Comparison of ENCODE assay signal across 1 cellular context in the genomic region with DNA sequence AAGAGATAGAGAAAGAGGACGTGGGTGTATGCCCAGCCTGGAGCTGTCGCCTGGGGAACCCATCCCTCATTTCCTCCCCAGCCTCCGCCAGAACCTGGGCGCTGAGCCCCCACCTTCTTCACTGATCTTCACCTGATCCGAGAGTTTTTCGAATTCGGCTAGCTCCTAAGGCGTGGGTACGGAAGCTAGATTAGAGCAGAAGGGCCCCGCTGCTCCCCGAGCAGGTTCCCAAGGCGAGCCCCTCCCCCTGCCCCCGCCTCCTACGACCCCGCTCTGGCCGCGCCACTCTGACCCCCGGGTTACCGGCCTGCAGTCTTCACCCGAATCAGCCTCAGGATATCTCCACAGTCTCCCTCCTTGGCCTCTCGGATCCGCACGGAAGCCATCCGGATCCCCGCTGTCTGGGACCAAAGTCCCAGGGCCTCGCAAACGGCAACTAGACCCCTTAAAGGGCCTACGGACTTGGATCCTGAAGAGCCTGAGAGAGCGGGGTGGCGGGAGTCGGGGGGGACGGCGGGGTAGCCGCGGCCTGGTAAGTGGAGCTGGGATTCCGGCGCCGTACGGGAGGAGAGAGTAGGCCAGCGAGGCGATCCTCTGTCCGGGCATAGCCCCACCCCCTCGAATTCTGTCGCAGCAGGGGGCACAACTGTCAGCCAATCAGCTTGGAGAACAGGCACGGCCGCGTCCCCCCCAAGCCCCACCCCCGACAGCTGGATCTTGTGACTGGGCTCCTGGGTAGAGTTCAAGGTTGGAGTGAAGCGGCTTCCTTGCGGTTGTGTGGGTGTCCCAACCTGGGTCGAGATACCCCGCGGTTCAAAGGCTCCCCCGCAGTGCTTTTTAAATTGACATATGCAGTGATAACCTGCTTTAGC.
A peak's percentile ranks its signal among the peaks of the same experiment; 100 is the strongest.
TF ChIP-seq lines count a peak whose summit lies in the region.

A gene (minus strand): TSS at position 572 of the 872 bp plus-strand sequence. CDS start 186 bp downstream, at position 386.

TF ChIP-seq in HepG2, 621 proteins besides CTCF, POLR2A, EP300 and RAD21 (continued from another document and continues in another):
- TF ChIP-seq, protein P1, sequence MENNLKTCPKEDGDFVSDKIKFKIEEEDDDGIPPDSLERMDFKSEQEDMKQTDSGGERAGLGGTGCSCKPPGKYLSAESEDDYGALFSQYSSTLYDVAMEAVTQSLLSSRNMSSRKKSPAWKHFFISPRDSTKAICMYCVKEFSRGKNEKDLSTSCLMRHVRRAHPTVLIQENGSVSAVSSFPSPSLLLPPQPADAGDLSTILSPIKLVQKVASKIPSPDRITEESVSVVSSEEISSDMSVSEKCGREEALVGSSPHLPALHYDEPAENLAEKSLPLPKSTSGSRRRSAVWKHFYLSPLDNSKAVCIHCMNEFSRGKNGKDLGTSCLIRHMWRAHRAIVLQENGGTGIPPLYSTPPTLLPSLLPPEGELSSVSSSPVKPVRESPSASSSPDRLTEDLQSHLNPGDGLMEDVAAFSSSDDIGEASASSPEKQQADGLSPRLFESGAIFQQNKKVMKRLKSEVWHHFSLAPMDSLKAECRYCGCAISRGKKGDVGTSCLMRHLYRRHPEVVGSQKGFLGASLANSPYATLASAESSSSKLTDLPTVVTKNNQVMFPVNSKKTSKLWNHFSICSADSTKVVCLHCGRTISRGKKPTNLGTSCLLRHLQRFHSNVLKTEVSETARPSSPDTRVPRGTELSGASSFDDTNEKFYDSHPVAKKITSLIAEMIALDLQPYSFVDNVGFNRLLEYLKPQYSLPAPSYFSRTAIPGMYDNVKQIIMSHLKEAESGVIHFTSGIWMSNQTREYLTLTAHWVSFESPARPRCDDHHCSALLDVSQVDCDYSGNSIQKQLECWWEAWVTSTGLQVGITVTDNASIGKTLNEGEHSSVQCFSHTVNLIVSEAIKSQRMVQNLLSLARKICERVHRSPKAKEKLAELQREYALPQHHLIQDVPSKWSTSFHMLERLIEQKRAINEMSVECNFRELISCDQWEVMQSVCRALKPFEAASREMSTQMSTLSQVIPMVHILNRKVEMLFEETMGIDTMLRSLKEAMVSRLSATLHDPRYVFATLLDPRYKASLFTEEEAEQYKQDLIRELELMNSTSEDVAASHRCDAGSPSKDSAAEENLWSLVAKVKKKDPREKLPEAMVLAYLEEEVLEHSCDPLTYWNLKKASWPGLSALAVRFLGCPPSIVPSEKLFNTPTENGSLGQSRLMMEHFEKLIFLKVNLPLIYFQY (CRISPR knock-in tag; IDR thresholded peaks at IDR 0.05; ENCODE audit: borderline replicate concordance), result peak; percentile 66; the same call in 1 of the 2 replicates
- TF ChIP-seq, protein P2, sequence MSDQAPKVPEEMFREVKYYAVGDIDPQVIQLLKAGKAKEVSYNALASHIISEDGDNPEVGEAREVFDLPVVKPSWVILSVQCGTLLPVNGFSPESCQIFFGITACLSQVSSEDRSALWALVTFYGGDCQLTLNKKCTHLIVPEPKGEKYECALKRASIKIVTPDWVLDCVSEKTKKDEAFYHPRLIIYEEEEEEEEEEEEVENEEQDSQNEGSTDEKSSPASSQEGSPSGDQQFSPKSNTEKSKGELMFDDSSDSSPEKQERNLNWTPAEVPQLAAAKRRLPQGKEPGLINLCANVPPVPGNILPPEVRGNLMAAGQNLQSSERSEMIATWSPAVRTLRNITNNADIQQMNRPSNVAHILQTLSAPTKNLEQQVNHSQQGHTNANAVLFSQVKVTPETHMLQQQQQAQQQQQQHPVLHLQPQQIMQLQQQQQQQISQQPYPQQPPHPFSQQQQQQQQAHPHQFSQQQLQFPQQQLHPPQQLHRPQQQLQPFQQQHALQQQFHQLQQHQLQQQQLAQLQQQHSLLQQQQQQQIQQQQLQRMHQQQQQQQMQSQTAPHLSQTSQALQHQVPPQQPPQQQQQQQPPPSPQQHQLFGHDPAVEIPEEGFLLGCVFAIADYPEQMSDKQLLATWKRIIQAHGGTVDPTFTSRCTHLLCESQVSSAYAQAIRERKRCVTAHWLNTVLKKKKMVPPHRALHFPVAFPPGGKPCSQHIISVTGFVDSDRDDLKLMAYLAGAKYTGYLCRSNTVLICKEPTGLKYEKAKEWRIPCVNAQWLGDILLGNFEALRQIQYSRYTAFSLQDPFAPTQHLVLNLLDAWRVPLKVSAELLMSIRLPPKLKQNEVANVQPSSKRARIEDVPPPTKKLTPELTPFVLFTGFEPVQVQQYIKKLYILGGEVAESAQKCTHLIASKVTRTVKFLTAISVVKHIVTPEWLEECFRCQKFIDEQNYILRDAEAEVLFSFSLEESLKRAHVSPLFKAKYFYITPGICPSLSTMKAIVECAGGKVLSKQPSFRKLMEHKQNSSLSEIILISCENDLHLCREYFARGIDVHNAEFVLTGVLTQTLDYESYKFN (CRISPR knock-in tag; conservative IDR thresholded peaks at IDR 0.05), result peak; percentile 81
- TF ChIP-seq ASH2L (IDR thresholded peaks at IDR 0.05; ENCODE audit: insufficient read length, low read depth, low read length) (peak; percentile 77), SP2 (CRISPR knock-in tag; IDR thresholded peaks at IDR 0.05) (peak; percentile 44; the same call in 1 of the 2 replicates), TBX2 (CRISPR knock-in tag; IDR thresholded peaks at IDR 0.05; ENCODE audit: borderline replicate concordance) (no peak; the same call in 1 of the 2 replicates), YY1 (IDR thresholded peaks at IDR 0.05; ENCODE audit: insufficient read depth, insufficient replicate concordance, low read depth, low read length) (peak; percentile 37), BHLHE40 (IDR thresholded peaks at IDR 0.05; ENCODE audit: low read length) (peak; percentile 59; the same call in 1 of the 2 replicates), ZNF766 (CRISPR knock-in tag; IDR thresholded peaks at IDR 0.05; ENCODE audit: borderline replicate concordance) (0 out of 2 replicates have a peak, but pooled peaks have one; percentile 51), BRCA1 (CRISPR knock-in tag; IDR thresholded peaks at IDR 0.05) (peak; percentile 69; the same call in 1 of the 2 replicates), HDAC1 (CRISPR knock-in tag; IDR thresholded peaks at IDR 0.05) (peak; percentile 71), ZMAT3 (CRISPR knock-in tag; conservative IDR thresholded peaks at IDR 0.05) (no peak), YEATS4 (CRISPR knock-in tag; IDR thresholded peaks at IDR 0.05; ENCODE audit: borderline replicate concordance) (peak; percentile 71; the same call in 1 of the 2 replicates), RARG (CRISPR knock-in tag; IDR thresholded peaks at IDR 0.05; ENCODE audit: low read depth) (no peak), MIER3 (CRISPR knock-in tag; IDR thresholded peaks at IDR 0.05; ENCODE audit: borderline replicate concordance) (peak; percentile 93; the same call in 1 of the 2 replicates)
- TF ChIP-seq, protein P3, sequence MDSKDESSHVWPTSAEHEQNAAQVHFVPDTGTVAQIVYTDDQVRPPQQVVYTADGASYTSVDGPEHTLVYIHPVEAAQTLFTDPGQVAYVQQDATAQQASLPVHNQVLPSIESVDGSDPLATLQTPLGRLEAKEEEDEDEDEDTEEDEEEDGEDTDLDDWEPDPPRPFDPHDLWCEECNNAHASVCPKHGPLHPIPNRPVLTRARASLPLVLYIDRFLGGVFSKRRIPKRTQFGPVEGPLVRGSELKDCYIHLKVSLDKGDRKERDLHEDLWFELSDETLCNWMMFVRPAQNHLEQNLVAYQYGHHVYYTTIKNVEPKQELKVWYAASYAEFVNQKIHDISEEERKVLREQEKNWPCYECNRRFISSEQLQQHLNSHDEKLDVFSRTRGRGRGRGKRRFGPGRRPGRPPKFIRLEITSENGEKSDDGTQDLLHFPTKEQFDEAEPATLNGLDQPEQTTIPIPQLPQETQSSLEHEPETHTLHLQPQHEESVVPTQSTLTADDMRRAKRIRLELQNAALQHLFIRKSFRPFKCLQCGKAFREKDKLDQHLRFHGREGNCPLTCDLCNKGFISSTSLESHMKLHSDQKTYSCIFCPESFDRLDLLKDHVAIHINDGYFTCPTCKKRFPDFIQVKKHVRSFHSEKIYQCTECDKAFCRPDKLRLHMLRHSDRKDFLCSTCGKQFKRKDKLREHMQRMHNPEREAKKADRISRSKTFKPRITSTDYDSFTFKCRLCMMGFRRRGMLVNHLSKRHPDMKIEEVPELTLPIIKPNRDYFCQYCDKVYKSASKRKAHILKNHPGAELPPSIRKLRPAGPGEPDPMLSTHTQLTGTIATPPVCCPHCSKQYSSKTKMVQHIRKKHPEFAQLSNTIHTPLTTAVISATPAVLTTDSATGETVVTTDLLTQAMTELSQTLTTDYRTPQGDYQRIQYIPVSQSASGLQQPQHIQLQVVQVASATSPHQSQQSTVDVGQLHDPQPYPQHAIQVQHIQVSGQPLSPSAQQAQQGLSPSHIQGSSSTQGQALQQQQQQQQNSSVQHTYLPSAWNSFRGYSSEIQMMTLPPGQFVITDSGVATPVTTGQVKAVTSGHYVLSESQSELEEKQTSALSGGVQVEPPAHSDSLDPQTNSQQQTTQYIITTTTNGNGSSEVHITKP (CRISPR knock-in tag; IDR thresholded peaks at IDR 0.05; ENCODE audit: low read depth), result no peak; the same call in 1 of the 2 replicates
- TF ChIP-seq, protein P4, sequence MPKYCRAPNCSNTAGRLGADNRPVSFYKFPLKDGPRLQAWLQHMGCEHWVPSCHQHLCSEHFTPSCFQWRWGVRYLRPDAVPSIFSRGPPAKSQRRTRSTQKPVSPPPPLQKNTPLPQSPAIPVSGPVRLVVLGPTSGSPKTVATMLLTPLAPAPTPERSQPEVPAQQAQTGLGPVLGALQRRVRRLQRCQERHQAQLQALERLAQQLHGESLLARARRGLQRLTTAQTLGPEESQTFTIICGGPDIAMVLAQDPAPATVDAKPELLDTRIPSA (CRISPR knock-in tag; IDR thresholded peaks at IDR 0.05; ENCODE audit: borderline replicate concordance), result no peak
- TF ChIP-seq, protein P5, sequence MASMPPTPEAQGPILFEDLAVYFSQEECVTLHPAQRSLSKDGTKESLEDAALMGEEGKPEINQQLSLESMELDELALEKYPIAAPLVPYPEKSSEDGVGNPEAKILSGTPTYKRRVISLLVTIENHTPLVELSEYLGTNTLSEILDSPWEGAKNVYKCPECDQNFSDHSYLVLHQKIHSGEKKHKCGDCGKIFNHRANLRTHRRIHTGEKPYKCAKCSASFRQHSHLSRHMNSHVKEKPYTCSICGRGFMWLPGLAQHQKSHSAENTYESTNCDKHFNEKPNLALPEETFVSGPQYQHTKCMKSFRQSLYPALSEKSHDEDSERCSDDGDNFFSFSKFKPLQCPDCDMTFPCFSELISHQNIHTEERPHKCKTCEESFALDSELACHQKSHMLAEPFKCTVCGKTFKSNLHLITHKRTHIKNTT (CRISPR knock-in tag; IDR thresholded peaks at IDR 0.05), result no peak
- TF ChIP-seq, protein P6, sequence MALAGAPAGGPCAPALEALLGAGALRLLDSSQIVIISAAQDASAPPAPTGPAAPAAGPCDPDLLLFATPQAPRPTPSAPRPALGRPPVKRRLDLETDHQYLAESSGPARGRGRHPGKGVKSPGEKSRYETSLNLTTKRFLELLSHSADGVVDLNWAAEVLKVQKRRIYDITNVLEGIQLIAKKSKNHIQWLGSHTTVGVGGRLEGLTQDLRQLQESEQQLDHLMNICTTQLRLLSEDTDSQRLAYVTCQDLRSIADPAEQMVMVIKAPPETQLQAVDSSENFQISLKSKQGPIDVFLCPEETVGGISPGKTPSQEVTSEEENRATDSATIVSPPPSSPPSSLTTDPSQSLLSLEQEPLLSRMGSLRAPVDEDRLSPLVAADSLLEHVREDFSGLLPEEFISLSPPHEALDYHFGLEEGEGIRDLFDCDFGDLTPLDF (CRISPR knock-in tag; IDR thresholded peaks at IDR 0.05), result peak; percentile 24; the same call in 1 of the 2 replicates
- TF ChIP-seq, protein P7, sequence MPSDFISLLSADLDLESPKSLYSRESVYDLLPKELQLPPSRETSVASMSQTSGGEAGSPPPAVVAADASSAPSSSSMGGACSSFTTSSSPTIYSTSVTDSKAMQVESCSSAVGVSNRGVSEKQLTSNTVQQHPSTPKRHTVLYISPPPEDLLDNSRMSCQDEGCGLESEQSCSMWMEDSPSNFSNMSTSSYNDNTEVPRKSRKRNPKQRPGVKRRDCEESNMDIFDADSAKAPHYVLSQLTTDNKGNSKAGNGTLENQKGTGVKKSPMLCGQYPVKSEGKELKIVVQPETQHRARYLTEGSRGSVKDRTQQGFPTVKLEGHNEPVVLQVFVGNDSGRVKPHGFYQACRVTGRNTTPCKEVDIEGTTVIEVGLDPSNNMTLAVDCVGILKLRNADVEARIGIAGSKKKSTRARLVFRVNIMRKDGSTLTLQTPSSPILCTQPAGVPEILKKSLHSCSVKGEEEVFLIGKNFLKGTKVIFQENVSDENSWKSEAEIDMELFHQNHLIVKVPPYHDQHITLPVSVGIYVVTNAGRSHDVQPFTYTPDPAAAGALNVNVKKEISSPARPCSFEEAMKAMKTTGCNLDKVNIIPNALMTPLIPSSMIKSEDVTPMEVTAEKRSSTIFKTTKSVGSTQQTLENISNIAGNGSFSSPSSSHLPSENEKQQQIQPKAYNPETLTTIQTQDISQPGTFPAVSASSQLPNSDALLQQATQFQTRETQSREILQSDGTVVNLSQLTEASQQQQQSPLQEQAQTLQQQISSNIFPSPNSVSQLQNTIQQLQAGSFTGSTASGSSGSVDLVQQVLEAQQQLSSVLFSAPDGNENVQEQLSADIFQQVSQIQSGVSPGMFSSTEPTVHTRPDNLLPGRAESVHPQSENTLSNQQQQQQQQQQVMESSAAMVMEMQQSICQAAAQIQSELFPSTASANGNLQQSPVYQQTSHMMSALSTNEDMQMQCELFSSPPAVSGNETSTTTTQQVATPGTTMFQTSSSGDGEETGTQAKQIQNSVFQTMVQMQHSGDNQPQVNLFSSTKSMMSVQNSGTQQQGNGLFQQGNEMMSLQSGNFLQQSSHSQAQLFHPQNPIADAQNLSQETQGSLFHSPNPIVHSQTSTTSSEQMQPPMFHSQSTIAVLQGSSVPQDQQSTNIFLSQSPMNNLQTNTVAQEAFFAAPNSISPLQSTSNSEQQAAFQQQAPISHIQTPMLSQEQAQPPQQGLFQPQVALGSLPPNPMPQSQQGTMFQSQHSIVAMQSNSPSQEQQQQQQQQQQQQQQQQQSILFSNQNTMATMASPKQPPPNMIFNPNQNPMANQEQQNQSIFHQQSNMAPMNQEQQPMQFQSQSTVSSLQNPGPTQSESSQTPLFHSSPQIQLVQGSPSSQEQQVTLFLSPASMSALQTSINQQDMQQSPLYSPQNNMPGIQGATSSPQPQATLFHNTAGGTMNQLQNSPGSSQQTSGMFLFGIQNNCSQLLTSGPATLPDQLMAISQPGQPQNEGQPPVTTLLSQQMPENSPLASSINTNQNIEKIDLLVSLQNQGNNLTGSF (CRISPR knock-in tag; IDR thresholded peaks at IDR 0.05), result peak; percentile 56; the same call in 1 of the 2 replicates
